13 cellular contexts compared by ENCODE assay signal in the genomic region with DNA sequence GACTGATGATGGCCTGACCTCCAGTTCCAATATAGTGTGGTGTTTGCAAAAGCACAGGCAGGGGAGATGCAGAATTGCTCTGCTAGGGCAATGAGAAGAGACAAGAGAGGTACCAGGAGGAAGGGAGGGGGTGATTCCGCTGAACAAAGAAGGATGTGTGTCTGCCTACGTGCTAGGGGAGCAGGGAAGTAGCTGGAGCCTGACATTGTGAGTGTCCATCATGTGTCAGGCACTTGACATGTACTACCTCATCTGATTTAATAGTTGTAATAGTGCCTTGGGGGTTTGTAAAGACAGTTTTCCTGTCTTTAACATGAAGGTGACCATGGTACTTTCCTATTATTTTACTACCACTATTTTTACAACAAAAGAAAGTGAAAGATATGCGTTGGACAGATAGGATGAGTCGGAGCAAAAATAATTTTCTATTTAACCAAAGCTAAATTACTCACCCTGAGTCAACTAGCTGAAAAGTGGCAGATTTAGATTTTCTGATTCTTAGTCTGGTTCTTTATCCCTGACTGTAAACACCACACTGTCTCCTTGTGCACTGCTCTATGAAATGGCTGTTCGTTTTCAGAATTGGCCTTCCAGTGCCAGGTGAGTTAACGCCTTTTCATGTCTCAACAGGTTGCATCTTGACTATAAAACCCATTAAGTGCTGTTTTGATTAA. TPM values are rescaled to one million over a fixed set of nuclear protein-coding genes. Genes with fewer than 3 reads are reported as not detected.
DNase-seq lines count a peak whose midpoint lies in the region; ATAC-seq and TF ChIP-seq lines count a peak whose summit lies in the region.
"Had no signal": no experiment of that assay in that cellular context is flagged by ENCODE, and none has a peak within 500 bp of the region (broad histone marks: within the 10 kb centered on the region; RNA-seq: fewer than 3 reads in every experiment).

No MANE protein-coding gene starts in this region.

- H3K36me3 ChIP-seq in mammary epithelial cell (ENCODE audit: insufficient read depth, low read length) (no peaks in the 10 kb centered on the region), breast epithelium (no peaks in the 10 kb centered on the region), PC-3 (ENCODE audit: low read depth, low read length) (peaks cover 3% of the 10 kb centered on the region), fibroblast of lung (ENCODE audit: control insufficient read depth, insufficient read depth, low read length) (peaks cover 3% of the 10 kb centered on the region), thymus (ENCODE audit: control insufficient read depth, insufficient read depth) (no peaks in the 10 kb centered on the region), mucosa of descending colon (ENCODE audit: low read depth) (no peaks in the 10 kb centered on the region), trophoblast cell (ENCODE audit: control insufficient read depth in 1 of 2, insufficient read depth in 2 of 2, low read length in 2 of 2) (peaks cover 7 to 19% of the 10 kb centered on the region in 2 experiments)

- H3K14ac ChIP-seq in trophoblast cell (ENCODE audit: low read length) = no peak overlapping the region

- DNase-seq in mammary epithelial cell = peak; percentile 55
- DNase-seq in breast epithelium (ENCODE audit: low spot score in 2 of 2) = no peak
- DNase-seq in PC-3 = peak; percentile 40
- DNase-seq in fibroblast of lung (ENCODE audit: low read depth in 2 of 2) = peak in 1 of 2 donors; percentile 7
- DNase-seq in NCI-H1436 treated with DMSO at 0.1 percent for 48 hours (lab: John Stamatoyannopoulos, UW) = no peak
- DNase-seq in mucosa of descending colon = no peak
- no peak for DNase-seq in trophoblast cell
- DNase-seq: Caco-2; stimulated activated naive CD4-positive, alpha-beta T cell; SW 1271 had no signal

- TF ChIP-seq CTCF in mammary epithelial cell (conservative IDR thresholded peaks at IDR 0.05 in 1 of 2, IDR thresholded peaks at IDR 0.05 in 1 of 2; ENCODE audit: extremely low read depth in 1 of 2, insufficient read depth in 1 of 2, low read depth in 1 of 2, low read length in 2 of 2) (no peak), breast epithelium (IDR thresholded peaks at IDR 0.05) (no peak), PC-3 (conservative IDR thresholded peaks at IDR 0.05; ENCODE audit: low read depth, low read length) (no peak), fibroblast of lung (conservative IDR thresholded peaks at IDR 0.05 in 1 of 2, IDR thresholded peaks at IDR 0.05 in 1 of 2; ENCODE audit: low read depth in 1 of 2, low read length in 2 of 2) (no peak), mucosa of descending colon (IDR thresholded peaks at IDR 0.05) (no peak)

- H3K79me2 ChIP-seq in mammary epithelial cell (ENCODE audit: insufficient read depth, low read length) (no peaks in the 10 kb centered on the region), PC-3 (ENCODE audit: low read length) (no peaks in the 10 kb centered on the region), fibroblast of lung (ENCODE audit: control insufficient read depth, insufficient read depth, low read length) (no peaks in the 10 kb centered on the region), trophoblast cell (ENCODE audit: control insufficient read depth, insufficient read depth, low read length, poor library complexity) (no peaks in the 10 kb centered on the region)

- ATAC-seq in PC-3 (peak; percentile 69), mucosa of descending colon (no peak)
- ATAC-seq: sciatic nerve had no signal

- H3K4ac ChIP-seq in trophoblast cell (ENCODE audit: low read depth, low read length) = no peak overlapping the region

- H3K4me3 ChIP-seq in mammary epithelial cell (replicated peaks in 1 of 3; ENCODE audit: insufficient read depth in 1 of 3, low read depth in 2 of 3, low read length in 3 of 3) (no peak overlapping the region), breast epithelium (no peak overlapping the region), PC-3 (ENCODE audit: low read length) (0 out of 2 replicates have a peak overlapping the region, but pooled peaks have one; percentile 14), fibroblast of lung (replicated peaks in 1 of 4; ENCODE audit: control extremely low read depth in 1 of 4, insufficient read depth in 1 of 4, low read depth in 3 of 4, low read length in 4 of 4) (no peak overlapping the region), thymus (ENCODE audit: low read length) (no peak overlapping the region), mucosa of descending colon (no peak overlapping the region), trophoblast cell (ENCODE audit: low read depth, low read length) (no peak overlapping the region)
- H3K4me3 ChIP-seq: esophagus muscularis mucosa had no signal

- H3K9me3 ChIP-seq in mammary epithelial cell (replicated peaks; ENCODE audit: insufficient read depth, low read length) (no peaks in the 10 kb centered on the region), breast epithelium (no peaks in the 10 kb centered on the region), PC-3 (ENCODE audit: low read length) (no peaks in the 10 kb centered on the region), fibroblast of lung (ENCODE audit: control insufficient read depth, insufficient read depth, low read depth, low read length) (no peaks in the 10 kb centered on the region), thymus (ENCODE audit: control insufficient read depth) (no peaks in the 10 kb centered on the region), mucosa of descending colon (no peaks in the 10 kb centered on the region), trophoblast cell (ENCODE audit: insufficient read depth, low read depth, low read length) (no peaks in the 10 kb centered on the region)
- H3K9me3 ChIP-seq: Caco-2, esophagus muscularis mucosa had no signal

- H4K12ac ChIP-seq in trophoblast cell (ENCODE audit: low read depth, low read length) = no peak overlapping the region

- BruUV-seq in mammary epithelial cell (replicated peaks; lab: Mats Ljungman, UMichigan) (no TSS peak), PC-3 (replicated peaks; lab: Mats Ljungman, UMichigan) (no TSS peak)

- H3K18ac ChIP-seq in trophoblast cell (ENCODE audit: low read length) = no peak overlapping the region

- no peaks in the 10 kb centered on the region for H3K9me2 ChIP-seq in PC-3 (replicated peaks; ENCODE audit: low read length)

- H2AK5ac ChIP-seq in trophoblast cell (ENCODE audit: low read length) = no peak overlapping the region

- H3K23ac ChIP-seq in trophoblast cell (ENCODE audit: low read length) = no peak overlapping the region

- in situ Hi-C loops in mammary epithelial cell (cut with MboI; ENCODE audit: low sequenced_read_pairs in 2 of 2) = no loop called here

- H2BK5ac ChIP-seq in trophoblast cell (ENCODE audit: low read depth, low read length, poor library complexity) = no peak overlapping the region

- no peak overlapping the region for H2BK120ac ChIP-seq in trophoblast cell (ENCODE audit: insufficient read depth, low read length, poor library complexity)

- H3K27me3 ChIP-seq in mammary epithelial cell (ENCODE audit: insufficient read depth, low read length) (no peaks in the 10 kb centered on the region), breast epithelium (no peaks in the 10 kb centered on the region), PC-3 (ENCODE audit: low read length) (no peaks in the 10 kb centered on the region), fibroblast of lung (ENCODE audit: control insufficient read depth, insufficient read depth, low read length) (no peaks in the 10 kb centered on the region), thymus (ENCODE audit: control insufficient read depth, insufficient read depth) (no peaks in the 10 kb centered on the region), trophoblast cell (ENCODE audit: insufficient read depth, low read length) (no peaks in the 10 kb centered on the region)
- H3K27me3 ChIP-seq: esophagus muscularis mucosa had no signal

- H3K4me2 ChIP-seq in mammary epithelial cell (ENCODE audit: insufficient read depth, low read depth, low read length) (peak overlapping the region; percentile 46), PC-3 (ENCODE audit: low read length) (peak overlapping the region; percentile 19), fibroblast of lung (ENCODE audit: extremely low read depth, insufficient read depth, low read length) (peak overlapping the region; percentile 46), trophoblast cell (ENCODE audit: low read length) (no peak overlapping the region)

- TF ChIP-seq POLR2A in breast epithelium (IDR thresholded peaks at IDR 0.05) = no peak

- no peak overlapping the region for H4K91ac ChIP-seq in trophoblast cell (ENCODE audit: low read depth, low read length)

- dilution Hi-C loops in mammary epithelial cell (cut with HindIII; ENCODE audit: low sequenced_read_pairs) = no loop called here

- no peaks in the 10 kb centered on the region for H3F3A ChIP-seq in PC-3 (ENCODE audit: low read length, unreplicated experiment)

- H2AFZ ChIP-seq in mammary epithelial cell (ENCODE audit: low read depth, low read length) = peak overlapping the region; percentile 8
- H2AFZ ChIP-seq in PC-3 (ENCODE audit: low read length) = 0 out of 2 replicates have a peak overlapping the region, but pooled peaks have one; percentile 3
- no peak overlapping the region for H2AFZ ChIP-seq in fibroblast of lung (ENCODE audit: low read length)
- no peak overlapping the region for H2AFZ ChIP-seq in trophoblast cell (ENCODE audit: insufficient read depth, low read length, poor library complexity)

- 21% methylated on average over 6 of the region's 6 CpGs for WGBS in mammary epithelial cell (ENCODE audit: low coverage, missing lambda C conversion rate)
- 92% methylated on average over 6 of the region's 6 CpGs for WGBS in thymus
- WGBS in trophoblast cell (ENCODE audit: extremely low coverage, insufficient coverage, insufficient read length) = no CpG with 5 or more reads among the region's 6 CpGs

- no peak overlapping the region for H4K8ac ChIP-seq in trophoblast cell (ENCODE audit: low read depth, low read length)

- no peak overlapping the region for H3K27ac ChIP-seq in mammary epithelial cell (ENCODE audit: insufficient read depth, low read depth, low read length)
- H3K27ac ChIP-seq in breast epithelium = no peak overlapping the region
- peak overlapping the region; percentile 37; the same call in 1 of the 2 replicates for H3K27ac ChIP-seq in PC-3 (ENCODE audit: low read length)
- no peak overlapping the region for H3K27ac ChIP-seq in fibroblast of lung (ENCODE audit: insufficient read depth, low read length)
- H3K27ac ChIP-seq in thymus (ENCODE audit: low read depth) = peak overlapping the region; percentile 3
- H3K27ac ChIP-seq in trophoblast cell (ENCODE audit: low read depth, low read length) = no peak overlapping the region
- H3K27ac ChIP-seq: esophagus muscularis mucosa had no signal

- intact Hi-C loops in mammary epithelial cell (cut with micrococcal nuclease) = no loop called here
- intact Hi-C loops in breast epithelium (cut with DNase I; ENCODE audit: low total_unique reads) = no loop called here
- intact Hi-C loops in PC-3 (cut with micrococcal nuclease) = no loop called here
- intact Hi-C loops in mucosa of descending colon (cut with DNase I, micrococcal nuclease) = no loop called here

- no peak overlapping the region for H2BK12ac ChIP-seq in trophoblast cell (ENCODE audit: low read length)

- CTCF ChIA-PET in mammary epithelial cell (lab: Charles Lee; ENCODE audit: low non-redundant PET) = interaction anchor here (0.6 kb wide), 1 partner anchor 12 kb away, joined by 4 read pairs; no protein-coding TSS in a partner anchor
- CTCF ChIA-PET in PC-3 (lab: Charles Lee) = interaction anchor here (0.6 to 1.0 kb wide), 2 partner anchors 40 to 1963 kb away, joined by 3 read pairs; no protein-coding TSS in a partner anchor

- H3K4me1 ChIP-seq in mammary epithelial cell (ENCODE audit: insufficient read depth, low read length) = peaks cover 12% of the 10 kb centered on the region
- no peaks in the 10 kb centered on the region for H3K4me1 ChIP-seq in breast epithelium
- peaks cover 9% of the 10 kb centered on the region for H3K4me1 ChIP-seq in PC-3 (ENCODE audit: insufficient read depth, low read length)
- H3K4me1 ChIP-seq in fibroblast of lung (ENCODE audit: control insufficient read depth, extremely low read depth, insufficient read depth, low read length) = peaks cover 4% of the 10 kb centered on the region
- no peaks in the 10 kb centered on the region for H3K4me1 ChIP-seq in thymus (ENCODE audit: control insufficient read depth, insufficient read depth, low read length)
- no peaks in the 10 kb centered on the region for H3K4me1 ChIP-seq in mucosa of descending colon (ENCODE audit: low read depth)
- no peaks in the 10 kb centered on the region for H3K4me1 ChIP-seq in trophoblast cell (ENCODE audit: control insufficient read depth in 1 of 2, insufficient read depth in 2 of 2, low read length in 2 of 2)
- H3K4me1 ChIP-seq: Caco-2, esophagus muscularis mucosa had no signal

- POLR2A ChIA-PET in PC-3 (lab: Charles Lee; ENCODE audit: unreplicated experiment) = interaction anchor here (0.7 kb wide), 1 partner anchor 25 kb away, joined by 20 read pairs; no protein-coding TSS in a partner anchor

- H3K79me1 ChIP-seq in trophoblast cell (ENCODE audit: low read length) = no peaks in the 10 kb centered on the region

- no peaks in the 10 kb centered on the region for H4K20me1 ChIP-seq in mammary epithelial cell (ENCODE audit: insufficient read depth, low read length)
- H4K20me1 ChIP-seq in PC-3 (ENCODE audit: low read length) = no peaks in the 10 kb centered on the region
- H4K20me1 ChIP-seq in fibroblast of lung (ENCODE audit: control insufficient read depth, extremely low read depth, insufficient read depth, low read length) = no peaks in the 10 kb centered on the region

- H3K9ac ChIP-seq in mammary epithelial cell (ENCODE audit: insufficient read depth, low read length) = no peak overlapping the region
- H3K9ac ChIP-seq in PC-3 (ENCODE audit: low read length) = no peak overlapping the region
- H3K9ac ChIP-seq in fibroblast of lung (ENCODE audit: insufficient read depth, low read length) = no peak overlapping the region
- H3K9ac ChIP-seq in trophoblast cell (ENCODE audit: low read length) = no peak overlapping the region

RNA-seq across cellular contexts. Expression of a gene that starts 33.7 kb away (rescaled TPM):
- total RNA-seq in mammary epithelial cell (10 to 100 TPM in 1 of 2 donors, 1 to 10 TPM in 1; 8.8 to 21.6 TPM), breast epithelium (10 to 100 TPM in 2 of 3 donors, 1 to 10 TPM in 1; 2.4 to 24.3 (median 12.6) TPM), PC-3 (2014; rRNA removed) (22.3 and 27.7 TPM in 2 replicates), fibroblast of lung (6.3 and 7.4 TPM in 2 replicates), mucosa of descending colon (10 to 100 TPM in 1 of 3 donors, 1 to 10 TPM in 2; 4.6 to 11.3 (median 6.5) TPM)
- polyA plus RNA-seq in mammary epithelial cell (18.6 TPM), fibroblast of lung (14.3 and 15.4 TPM in 2 replicates), thymus (15.1 TPM)
- polyA minus RNA-seq in mammary epithelial cell (29.2 TPM), fibroblast of lung (ENCODE audit: low replicate concordance) (18.3 and 28.2 TPM in 2 replicates)
- 18.7 and 22.2 TPM in 2 replicates for polyA plus RNA-seq in fibroblast of lung (2012)
- 23.0 and 24.1 TPM in 2 replicates for polyA plus RNA-seq in trophoblast cell (2013)

RNA-seq across cellular contexts. Expression of a gene that starts 34.8 kb away (rescaled TPM):
- total RNA-seq in mammary epithelial cell = 10 to 100 TPM; 18.5 to 23.3 TPM
- 16.1 TPM for polyA plus RNA-seq in mammary epithelial cell
- polyA minus RNA-seq in mammary epithelial cell = 31.5 TPM
- total RNA-seq in breast epithelium = 10 to 100 TPM; 18.6 to 22.6 (median 20.8) TPM
- 19.8 and 22.6 TPM in 2 replicates for total RNA-seq in PC-3 (2014; rRNA removed)
- total RNA-seq in fibroblast of lung = 30.0 and 39.3 TPM in 2 replicates
- polyA plus RNA-seq in fibroblast of lung = 47.0 and 54.4 TPM in 2 replicates
- polyA plus RNA-seq in fibroblast of lung (2012) = 36.0 and 38.3 TPM in 2 replicates
- polyA minus RNA-seq in fibroblast of lung (ENCODE audit: low replicate concordance) = 48.9 and 79.1 TPM in 2 replicates
- polyA plus RNA-seq in thymus = 10.5 TPM
- 10 to 100 TPM in 1 of 3 donors, 1 to 10 TPM in 2; 7.9 to 18.2 (median 8.2) TPM for total RNA-seq in mucosa of descending colon
- polyA plus RNA-seq in trophoblast cell (2013) = 25.8 and 26.0 TPM in 2 replicates

RNA-seq across cellular contexts. Expression of a gene that starts 48.4 kb away (rescaled TPM):
- total RNA-seq in mammary epithelial cell (10 to 100 TPM; 27.0 to 45.1 TPM), breast epithelium (10 to 100 TPM in 2 of 3 donors, 1 to 10 TPM in 1; 4.3 to 18.4 (median 15.7) TPM), PC-3 (2014; rRNA removed) (42.0 and 43.3 TPM in 2 replicates), fibroblast of lung (16.7 and 29.7 TPM in 2 replicates), mucosa of descending colon (10 to 100 TPM in 2 of 3 donors, 1 to 10 TPM in 1; 8.7 to 20.1 (median 15.5) TPM)
- polyA plus RNA-seq in mammary epithelial cell (37.6 TPM), fibroblast of lung (33.2 and 42.5 TPM in 2 replicates), thymus (33.4 TPM)
- polyA minus RNA-seq in mammary epithelial cell (48.5 TPM), fibroblast of lung (ENCODE audit: low replicate concordance) (24.6 and 36.5 TPM in 2 replicates)
- 20.5 and 30.2 TPM in 2 replicates for polyA plus RNA-seq in fibroblast of lung (2012)
- 38.6 and 40.9 TPM in 2 replicates for polyA plus RNA-seq in trophoblast cell (2013)

RNA-seq across cellular contexts. Expression of a gene that starts 48.5 kb away (rescaled TPM):
- total RNA-seq in mammary epithelial cell (10 to 100 TPM in 1 of 2 donors, 1 to 10 TPM in 1; 1.0 to 49.9 TPM), breast epithelium (1 to 10 TPM in 1 of 3 donors, under 1 TPM in 2; under 0.01 to 2.4 (median 0.44) TPM), PC-3 (2014; rRNA removed) (71.4 and 88.6 TPM in 2 replicates), fibroblast of lung (1.3 and 7.3 TPM in 2 replicates), mucosa of descending colon (10 to 100 TPM in 1 of 3 donors, 1 to 10 TPM in 2; 6.3 to 30.0 (median 7.7) TPM)
- polyA plus RNA-seq in mammary epithelial cell (38.5 TPM), fibroblast of lung (14.6 and 71.3 TPM in 2 replicates), thymus (3.5 TPM)
- polyA minus RNA-seq in mammary epithelial cell (139 TPM), fibroblast of lung (ENCODE audit: low replicate concordance) (39.8 and 156 TPM in 2 replicates)
- 18.3 and 69.2 TPM in 2 replicates for polyA plus RNA-seq in fibroblast of lung (2012)
- polyA plus RNA-seq in trophoblast cell (2013) = 46.7 and 54.4 TPM in 2 replicates

Comparison
In these comparisons a context has a peak if more than half of its experiments do, and no peak if none do; other contexts are left out.
1. DNase-seq: peak in mammary epithelial cell (single experiment) and PC-3 (single experiment); none in breast epithelium (0 of 2), NCI-H1436 treated with DMSO at 0.1 percent for 48 hours (single experiment), mucosa of descending colon (0 of 3) and trophoblast cell (0 of 2).
2. H2AFZ ChIP-seq: peak in mammary epithelial cell (single experiment) and PC-3 (single experiment); none in fibroblast of lung (single experiment) and trophoblast cell (single experiment).
3. H3K27ac ChIP-seq: peak in PC-3 (single experiment) and thymus (single experiment); none in mammary epithelial cell (single experiment), breast epithelium (0 of 2), fibroblast of lung (single experiment) and trophoblast cell (single experiment).